ENCODE assay signal across 17 cellular contexts in genomic region chr12:15000575-15000974, GRCh38. TPM values are rescaled to one million over a fixed set of nuclear protein-coding genes. Genes with fewer than 3 reads are reported as not detected.
DNase-seq lines count a peak whose midpoint lies in the region; TF ChIP-seq lines count a peak whose summit lies in the region.
"Had no signal": no experiment of that assay in that cellular context is flagged by ENCODE, and none has a peak within 500 bp of the region (broad histone marks: within the 10 kb centered on the region; RNA-seq: fewer than 3 reads in every experiment).

No MANE protein-coding gene starts in this region.

- no peak overlapping the region for H3K4me3 ChIP-seq in Karpas-422 (ENCODE audit: low read length)
- H3K4me3 ChIP-seq in rectal smooth muscle tissue (ENCODE audit: low read length): no peak overlapping the region
- H3K4me3 ChIP-seq in vagina: no peak overlapping the region
- H3K4me3 ChIP-seq: GM23248, HAP-1 had no signal

- intact Hi-C loops in vagina (cut with DNase I): loop anchor here (10.0 kb wide), 1 partner anchor 254 kb away; no protein-coding TSS in a partner anchor

- H3K36me3 ChIP-seq in Karpas-422 (ENCODE audit: insufficient read depth, low read length) (no peaks in the 10 kb centered on the region), rectal smooth muscle tissue (ENCODE audit: control insufficient read depth, insufficient read depth, low read length) (no peaks in the 10 kb centered on the region), vagina (no peaks in the 10 kb centered on the region)
- H3K36me3 ChIP-seq: BE2C, HAP-1 had no signal

- H3K4me1 ChIP-seq in Karpas-422 (ENCODE audit: low read length) (no peaks in the 10 kb centered on the region), rectal smooth muscle tissue (ENCODE audit: control insufficient read depth, insufficient read depth, low read length) (peaks cover 31% of the 10 kb centered on the region), vagina (peaks cover 15% of the 10 kb centered on the region)
- H3K4me1 ChIP-seq: HAP-1 had no signal

- no peaks in the 10 kb centered on the region for H3K9me2 ChIP-seq in Karpas-422 (replicated peaks; ENCODE audit: insufficient read depth, low read length)

- TF ChIP-seq CTCF in mesothelial cell of epicardium (IDR thresholded peaks at IDR 0.05; ENCODE audit: unreplicated experiment) (no peak), vagina (IDR thresholded peaks at IDR 0.05) (no peak), progenitor cell of endocrine pancreas (IDR thresholded peaks at IDR 0.05; ENCODE audit: unreplicated experiment) (no peak)

- DNase-seq in Karpas-422: peak; percentile 27
- no peak for DNase-seq in mesothelial cell of epicardium (ENCODE audit: low spot score in 2 of 2, unreplicated experiment in 2 of 2)
- DNase-seq in vagina (ENCODE audit: extremely low spot score in 2 of 2): no peak
- no peak for DNase-seq in HuH-7 (ENCODE audit: low spot score)
- no peak for DNase-seq in progenitor cell of endocrine pancreas (ENCODE audit: low spot score, unreplicated experiment)
- DNase-seq in mucosa of gallbladder (ENCODE audit: low spot score): no peak
- DNase-seq: ACHN; BE2C; C1 segment of cervical spinal cord; Caco-2; CD4-positive, CD25-positive, alpha-beta regulatory T cell; GM23248 had no signal

- H3K9me3 Mint-ChIP-seq in mesothelial cell of epicardium (peaks cover 5% of the 10 kb centered on the region), progenitor cell of endocrine pancreas (ENCODE audit: low read depth) (no peaks in the 10 kb centered on the region)
- H3K9me3 Mint-ChIP-seq: CD4-positive, CD25-positive, alpha-beta regulatory T cell had no signal

- no peak overlapping the region for H3K9ac ChIP-seq in Karpas-422 (ENCODE audit: low read length)
- H3K9ac ChIP-seq in rectal smooth muscle tissue (ENCODE audit: low read length): no peak overlapping the region
- H3K9ac ChIP-seq: GM23248 had no signal

- H4K20me1 ChIP-seq in Karpas-422 (ENCODE audit: insufficient read depth, low read depth, low read length): no peaks in the 10 kb centered on the region

- H3K4me1 Mint-ChIP-seq in mesothelial cell of epicardium (peaks cover 76% of the 10 kb centered on the region), progenitor cell of endocrine pancreas (ENCODE audit: low read depth) (peaks cover 6% of the 10 kb centered on the region)

- no peak overlapping the region for H3K4me2 ChIP-seq in Karpas-422 (ENCODE audit: low read depth, low read length, poor library complexity, severe bottlenecking)

- no peak for TF ChIP-seq POLR2A in vagina (IDR thresholded peaks at IDR 0.05)

- H3K27me3 Mint-ChIP-seq in mesothelial cell of epicardium (ENCODE audit: low read depth) (no peaks in the 10 kb centered on the region), progenitor cell of endocrine pancreas (peaks cover 4% of the 10 kb centered on the region)

- no peaks in the 10 kb centered on the region for H3K9me3 ChIP-seq in Karpas-422 (ENCODE audit: low read length)
- H3K9me3 ChIP-seq in vagina: no peaks in the 10 kb centered on the region
- H3K9me3 ChIP-seq: BE2C, Caco-2, HAP-1 had no signal

- no peak overlapping the region for H3K4me3 Mint-ChIP-seq in mesothelial cell of epicardium
- no peak overlapping the region for H3K4me3 Mint-ChIP-seq in progenitor cell of endocrine pancreas (ENCODE audit: low read depth)
- H3K4me3 Mint-ChIP-seq: CD4-positive, CD25-positive, alpha-beta regulatory T cell had no signal

- H3K27ac ChIP-seq in Karpas-422 (ENCODE audit: low read length): no peak overlapping the region
- peak overlapping the region; percentile 76 for H3K27ac ChIP-seq in rectal smooth muscle tissue (ENCODE audit: low read depth, low read length)
- H3K27ac ChIP-seq in vagina: peak overlapping the region; percentile 61
- H3K27ac ChIP-seq: GM23248 had no signal

- H3K27ac Mint-ChIP-seq in mesothelial cell of epicardium: peak overlapping the region; percentile 30
- no peak overlapping the region for H3K27ac Mint-ChIP-seq in progenitor cell of endocrine pancreas
- H3K27ac Mint-ChIP-seq: CD4-positive, CD25-positive, alpha-beta regulatory T cell had no signal

- no peak overlapping the region for H2AFZ ChIP-seq in Karpas-422 (ENCODE audit: low read length)
- H2AFZ ChIP-seq: GM23248 had no signal

- H3K36me3 Mint-ChIP-seq in mesothelial cell of epicardium (no peaks in the 10 kb centered on the region), progenitor cell of endocrine pancreas (ENCODE audit: insufficient read depth) (no peaks in the 10 kb centered on the region)
- H3K36me3 Mint-ChIP-seq: CD4-positive, CD25-positive, alpha-beta regulatory T cell had no signal

- H3K27me3 ChIP-seq in Karpas-422 (ENCODE audit: low read length): no peaks in the 10 kb centered on the region
- no peaks in the 10 kb centered on the region for H3K27me3 ChIP-seq in rectal smooth muscle tissue (ENCODE audit: control insufficient read depth, insufficient read depth, low read length)
- H3K27me3 ChIP-seq in vagina: no peaks in the 10 kb centered on the region
- H3K27me3 ChIP-seq: BE2C had no signal

- H3K79me2 ChIP-seq in Karpas-422 (ENCODE audit: low read length): no peaks in the 10 kb centered on the region

RNA-seq across cellular contexts. Expression of gene PDE6H, which starts 27.7 kb away (rescaled TPM):
- total RNA-seq in Karpas-422 (2014; rRNA removed; shearing (Covaris generic); ENCODE audit: low replicate concordance): not detected in 2 replicates
- total RNA-seq in mesothelial cell of epicardium (not detected in 3 replicates), vagina (not detected), progenitor cell of endocrine pancreas (not detected in 2 replicates), mucosa of gallbladder (not detected)
- total RNA-seq: A172; Caco-2; CD4-positive, CD25-positive, alpha-beta regulatory T cell; GM23248; H4; HepG2 had no signal

RNA-seq across cellular contexts. Expression of gene ARHGDIB, which starts 39.2 kb away (rescaled TPM):
- total RNA-seq in Karpas-422 (2014; rRNA removed; shearing (Covaris generic); ENCODE audit: low replicate concordance): 503 and 765 TPM in 2 replicates
- total RNA-seq in mesothelial cell of epicardium (26.2 to 30.1 TPM (median 28.5 TPM) in 3 replicates), vagina (153 TPM), progenitor cell of endocrine pancreas (0.79 and 1.7 TPM in 2 replicates), mucosa of gallbladder (86.1 TPM)

Comparison
In these comparisons a context has a peak if more than half of its experiments do, and no peak if none do; other contexts are left out.
1. RNA of gene ARHGDIB, which starts 39.2 kb away (total RNA-seq): 503 to 765 TPM in Karpas-422, 153 TPM in vagina (single experiment), 86.1 TPM in mucosa of gallbladder (single experiment) and 26.2 to 30.1 TPM in mesothelial cell of epicardium; 0.79 to 1.7 TPM in progenitor cell of endocrine pancreas; every median in the first group is over 10 times any median in the second.